In genomic region chr21:42651515-42652401, GRCh38 we compare ENCODE assay signal across 11 cellular contexts. TPM values are rescaled to one million over a fixed set of nuclear protein-coding genes. Genes with fewer than 3 reads are reported as not detected.
DNase-seq lines count a peak whose midpoint lies in the region; ATAC-seq and TF ChIP-seq lines count a peak whose summit lies in the region.
"Had no signal": no experiment of that assay in that cellular context is flagged by ENCODE, and none has a peak within 500 bp of the region (broad histone marks: within the 10 kb centered on the region; RNA-seq: fewer than 3 reads in every experiment).

No MANE protein-coding gene starts in this region.

- DNase-seq in T-helper 1 cell (no peak), RPMI8226 (peak; percentile 37), glutamatergic neuron (peak; percentile 28), spleen (peak; percentile 76), HuH-7.5 (ENCODE audit: low spot score) (no peak), cortex of kidney (lab: John Stamatoyannopoulos, UW) (no peak)
- DNase-seq: activated gamma-delta T cell treated with Interleukin-2 at 50 U/mL for 16 hours had no signal

- H3K4me3 Mint-ChIP-seq in T-helper 1 cell treated with Interleukin-12 subunit alpha and Interleukin-12 subunit beta and Interleukin-4 antibody, amounts not matched to agents 30 μg/mL and 1 μg/mL, for 36 hours = no peak overlapping the region
- H3K4me3 Mint-ChIP-seq in glutamatergic neuron (ENCODE audit: unreplicated experiment) = peak overlapping the region; percentile 55
- H3K4me3 Mint-ChIP-seq: stimulated activated memory B cell treated with anti-CD40 and anti-IgM and Interleukin-4, amounts not matched to agents 10 μg/mL and 1 μg/mL and 100 μg/mL, for 72 hours had no signal

- no peak for TF ChIP-seq POLR2A in spleen (IDR thresholded peaks at IDR 0.05)

- peak overlapping the region; percentile 19 for H3K27ac Mint-ChIP-seq in T-helper 1 cell treated with Interleukin-12 subunit alpha and Interleukin-12 subunit beta and Interleukin-4 antibody, amounts not matched to agents 30 μg/mL and 1 μg/mL, for 36 hours
- H3K27ac Mint-ChIP-seq in glutamatergic neuron (ENCODE audit: unreplicated experiment) = peak overlapping the region; percentile 96

- TF ChIP-seq CTCF in glutamatergic neuron (IDR thresholded peaks at IDR 0.05; ENCODE audit: partially characterized antibody, unreplicated experiment) (no peak), spleen (IDR thresholded peaks at IDR 0.05 in 8 of 11, conservative IDR thresholded peaks at IDR 0.05 in 3 of 11) (no peak)

- no peaks in the 10 kb centered on the region for H3K9me3 ChIP-seq in spleen
- H3K9me3 ChIP-seq: BE2C had no signal

- no peaks in the 10 kb centered on the region for H3K36me3 Mint-ChIP-seq in T-helper 1 cell treated with Interleukin-12 subunit alpha and Interleukin-12 subunit beta and Interleukin-4 antibody, amounts not matched to agents 30 μg/mL and 1 μg/mL, for 36 hours (ENCODE audit: low read depth)
- H3K36me3 Mint-ChIP-seq in glutamatergic neuron (ENCODE audit: unreplicated experiment) = no peaks in the 10 kb centered on the region
- H3K36me3 Mint-ChIP-seq: stimulated activated memory B cell treated with anti-CD40 and anti-IgM and Interleukin-4, amounts not matched to agents 10 μg/mL and 1 μg/mL and 100 μg/mL, for 72 hours had no signal

- H3K27ac ChIP-seq in spleen = peak overlapping the region in 2 of 8 donors; percentile 0 to 13

- H3K4me1 ChIP-seq in spleen = peaks cover 8 to 45% (median 37%) of the 10 kb centered on the region in 6 donors

- intact Hi-C loops in spleen (cut with DNase I; ENCODE audit: low total_unique reads) = loop anchor here (5.0 kb wide), 1 partner anchor 166 kb away; no protein-coding TSS in a partner anchor

- no peak for ATAC-seq in GM18870 (IDR thresholded peaks at IDR 0.05; ENCODE audit: unreplicated experiment)
- ATAC-seq: stimulated activated memory B cell treated with anti-CD40 and anti-IgM and Interleukin-4, amounts not matched to agents 10 μg/mL and 1 μg/mL and 100 μg/mL, for 72 hours had no signal

- peaks cover 0 to 61% (median 21%) of the 10 kb centered on the region in 7 donors for H3K27me3 ChIP-seq in spleen (replicated peaks in 1 of 7)
- H3K27me3 ChIP-seq: BE2C had no signal

- H3K36me3 ChIP-seq in spleen = no peaks in the 10 kb centered on the region
- H3K36me3 ChIP-seq: BE2C had no signal

- H3K27me3 Mint-ChIP-seq in T-helper 1 cell treated with Interleukin-12 subunit alpha and Interleukin-12 subunit beta and Interleukin-4 antibody, amounts not matched to agents 30 μg/mL and 1 μg/mL, for 36 hours (ENCODE audit: low read depth) = peaks cover 44% of the 10 kb centered on the region
- H3K27me3 Mint-ChIP-seq in glutamatergic neuron (ENCODE audit: unreplicated experiment) = peaks cover 39% of the 10 kb centered on the region

- H3K9me3 Mint-ChIP-seq in T-helper 1 cell treated with Interleukin-12 subunit alpha and Interleukin-12 subunit beta and Interleukin-4 antibody, amounts not matched to agents 30 μg/mL and 1 μg/mL, for 36 hours = no peaks in the 10 kb centered on the region
- peaks cover 32% of the 10 kb centered on the region for H3K9me3 Mint-ChIP-seq in glutamatergic neuron (ENCODE audit: unreplicated experiment)
- H3K9me3 Mint-ChIP-seq: stimulated activated memory B cell treated with anti-CD40 and anti-IgM and Interleukin-4, amounts not matched to agents 10 μg/mL and 1 μg/mL and 100 μg/mL, for 72 hours had no signal

- H3K4me3 ChIP-seq in spleen = no peak overlapping the region

- WGBS in spleen, 5 donors = 70 to 81% (median 76%) methylated on average over 16 of the region's 16 CpGs

- H3K4me1 Mint-ChIP-seq in T-helper 1 cell treated with Interleukin-12 subunit alpha and Interleukin-12 subunit beta and Interleukin-4 antibody, amounts not matched to agents 30 μg/mL and 1 μg/mL, for 36 hours (ENCODE audit: low read depth) = peaks cover 10% of the 10 kb centered on the region
- peaks cover 26% of the 10 kb centered on the region for H3K4me1 Mint-ChIP-seq in glutamatergic neuron (ENCODE audit: low read depth, unreplicated experiment)

RNA-seq across cellular contexts. Expression of gene PDE9A, which starts 1.7 kb away (rescaled TPM):
- total RNA-seq in glutamatergic neuron (ENCODE audit: unreplicated experiment) (58.7 TPM), spleen (10 to 100 TPM; 15.1 to 45.5 (median 24.9) TPM)
- polyA plus RNA-seq in spleen = 10 to 100 TPM in 2 of 3 donors, 1 to 10 TPM in 1; 7.9 to 33.5 (median 18.2) TPM

Comparison
In these comparisons a context has a peak if more than half of its experiments do, and no peak if none do; other contexts are left out.
1. DNase-seq: peak in RPMI8226 (single experiment), glutamatergic neuron (single experiment) and spleen (single experiment); none in T-helper 1 cell (0 of 5), HuH-7.5 (single experiment) and cortex of kidney (single experiment).